12 cellular contexts compared by ENCODE assay signal in the genomic region with DNA sequence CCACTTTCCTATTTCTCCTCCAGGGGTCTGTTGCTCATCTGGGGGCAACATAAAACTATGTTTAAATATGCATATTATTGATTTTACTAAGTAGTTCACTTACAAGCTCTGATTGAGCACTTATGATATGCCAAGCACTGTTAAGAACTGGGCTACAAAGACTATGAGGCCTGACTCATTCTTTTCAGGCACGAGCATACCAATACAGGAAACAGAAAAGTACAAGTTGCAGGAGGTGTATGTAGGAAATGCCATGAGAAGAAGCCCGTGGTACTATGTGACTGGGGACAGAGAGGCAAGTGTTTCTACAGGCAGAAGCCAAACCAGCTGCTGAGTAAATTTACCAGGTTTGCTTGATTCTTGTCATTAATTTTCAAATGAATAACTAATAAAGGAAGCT.
A peak's percentile ranks its signal among the peaks of the same experiment; 100 is the strongest.
DNase-seq lines count a peak whose midpoint lies in the region; ATAC-seq, FAIRE-seq and TF ChIP-seq lines count a peak whose summit lies in the region.
"Had no signal": no experiment of that assay in that cellular context is flagged by ENCODE, and none has a peak within 500 bp of the region (broad histone marks: within the 10 kb centered on the region; RNA-seq: fewer than 3 reads in every experiment).

No MANE protein-coding gene starts in this region.

- H3K27me3 ChIP-seq in BE2C = no peaks in the 10 kb centered on the region

- no peak overlapping the region for H3K4me3 ChIP-seq in BE2C (ENCODE audit: low read depth, low read length)
- H3K4me3 ChIP-seq: A549 had no signal

- no peaks in the 10 kb centered on the region for H3K36me3 ChIP-seq in BE2C

- peak overlapping the region; percentile 46 for H3K27ac Mint-ChIP-seq in activated T-cell treated with anti-CD3 and anti-CD28 coated beads, Interleukin-2, amount 50 U/mL, for 72 hours
- H3K27ac Mint-ChIP-seq: nephron had no signal

- no peaks in the 10 kb centered on the region for H3K9me3 Mint-ChIP-seq in activated T-cell treated with anti-CD3 and anti-CD28 coated beads, Interleukin-2, amount 50 U/mL, for 72 hours
- H3K9me3 Mint-ChIP-seq: nephron had no signal

- no peak for TF ChIP-seq CTCF in BE2C (IDR thresholded peaks at IDR 0.05; ENCODE audit: low read depth, low read length)

- no peak for DNase-seq in activated T-cell treated with anti-CD3 and anti-CD28 coated beads, Interleukin-2, amount 50 U/mL, for 72 hours
- no peak for DNase-seq in activated T-cell treated with anti-CD3 and anti-CD28 coated beads, Interleukin-2, amount 50 U/mL, for 1 hour
- DNase-seq in brain pericyte (ENCODE audit: low read depth, low spot score) (peak; percentile 6), urothelium cell line (ENCODE audit: low spot score) (peak; percentile 9), BE2C (no peak), UCSD-AML1 (lab: John Stamatoyannopoulos, UW; ENCODE audit: unreplicated experiment) (no peak)
- no peak for DNase-seq in activated naive CD4-positive, alpha-beta T cell treated with anti-CD3 and anti-CD28 coated beads, Interleukin-2, amount 50 U/mL, for 16 hours
- DNase-seq: NCI-H2171 treated with DMSO at 0.1 percent for 48 hours had no signal

- H3K4me1 ChIP-seq in BE2C = no peaks in the 10 kb centered on the region
- H3K4me1 ChIP-seq: A549 had no signal

- H3K27me3 Mint-ChIP-seq in activated T-cell treated with anti-CD3 and anti-CD28 coated beads, Interleukin-2, amount 50 U/mL, for 72 hours (ENCODE audit: low read depth) = peaks cover 10% of the 10 kb centered on the region

- H3K4me1 Mint-ChIP-seq in activated T-cell treated with anti-CD3 and anti-CD28 coated beads, Interleukin-2, amount 50 U/mL, for 72 hours (ENCODE audit: low read depth) = no peaks in the 10 kb centered on the region
- H3K4me1 Mint-ChIP-seq: nephron had no signal

- no peak for ATAC-seq in activated T-cell treated with anti-CD3 and anti-CD28 coated beads, Interleukin-2, amount 50 U/mL, for 72 hours (replicated peaks in 1 of 2)
- ATAC-seq in HG03135 (IDR thresholded peaks at IDR 0.05; ENCODE audit: unreplicated experiment) = peak; percentile 71
- ATAC-seq: A549; activated CD4-positive, CD25-positive, alpha-beta regulatory T cell treated with anti-CD3 and anti-CD28 coated beads, Interleukin-2, amount 50 U/mL, for 24 hours had no signal

- no peak for FAIRE-seq in urothelium cell line (lab: Jason Lieb, UNC)
- FAIRE-seq: A549 had no signal

- H3K36me3 Mint-ChIP-seq in activated T-cell treated with anti-CD3 and anti-CD28 coated beads, Interleukin-2, amount 50 U/mL, for 72 hours (ENCODE audit: insufficient read depth in 2 of 2) = no peaks in the 10 kb centered on the region

- H3K9me3 ChIP-seq in BE2C = no peaks in the 10 kb centered on the region
- H3K9me3 ChIP-seq: A549 had no signal

- no peak overlapping the region for H3K4me3 Mint-ChIP-seq in activated T-cell treated with anti-CD3 and anti-CD28 coated beads, Interleukin-2, amount 50 U/mL, for 72 hours
- H3K4me3 Mint-ChIP-seq: nephron had no signal

Comparison
In these comparisons a context has a peak if more than half of its experiments do, and no peak if none do; other contexts are left out.
1. DNase-seq: peak in brain pericyte (single experiment) and urothelium cell line (single experiment); none in activated T-cell treated with anti-CD3 and anti-CD28 coated beads, Interleukin-2, amount 50 U/mL, for 72 hours (0 of 2), activated T-cell treated with anti-CD3 and anti-CD28 coated beads, Interleukin-2, amount 50 U/mL, for 1 hour (single experiment), BE2C (single experiment), UCSD-AML1 (single experiment) and activated naive CD4-positive, alpha-beta T cell treated with anti-CD3 and anti-CD28 coated beads, Interleukin-2, amount 50 U/mL, for 16 hours (single experiment).